8 cellular contexts compared by ENCODE assay signal in the genomic region with DNA sequence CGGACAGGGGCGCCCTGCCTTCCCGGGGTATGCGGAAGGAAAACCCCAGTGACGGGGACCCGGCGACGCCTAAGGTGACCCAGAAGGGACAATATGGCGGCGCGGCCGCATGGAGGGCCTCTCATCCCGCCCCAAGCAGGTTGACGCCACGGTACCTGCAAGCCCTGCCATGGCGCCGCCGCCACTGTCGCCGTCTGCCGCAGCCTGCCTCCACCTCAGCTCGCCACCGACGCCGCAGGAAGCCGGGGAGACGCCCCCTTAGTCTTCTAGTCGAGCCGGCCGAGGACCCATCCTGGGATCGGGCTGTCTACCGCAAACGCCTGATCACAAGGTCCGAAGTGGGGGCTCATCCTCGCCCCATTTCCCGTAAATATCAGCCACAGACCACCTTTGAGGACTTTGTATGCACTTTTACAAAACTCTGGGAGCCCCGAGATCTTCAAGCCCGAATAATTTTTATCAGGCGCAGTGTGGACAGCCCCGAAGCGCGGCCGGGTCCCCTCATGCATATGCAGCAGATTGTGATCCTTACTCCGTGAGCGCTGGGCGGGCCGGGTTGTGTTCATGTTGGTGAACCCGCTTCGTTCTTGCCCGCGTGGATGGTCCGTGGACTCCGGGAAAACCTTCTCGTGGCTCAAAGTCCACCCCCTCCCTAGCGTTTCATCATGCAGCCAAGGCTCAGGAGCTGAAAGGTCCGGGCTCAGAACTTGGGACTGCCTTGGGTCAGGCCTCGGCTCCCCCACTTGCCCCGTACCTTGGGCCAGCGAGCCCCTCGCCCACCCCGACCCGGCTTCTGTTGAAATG. TPM values are rescaled to one million over a fixed set of nuclear protein-coding genes. Genes with fewer than 3 reads are reported as not detected.
DNase-seq lines count a peak whose midpoint lies in the region; ATAC-seq and TF ChIP-seq lines count a peak whose summit lies in the region.

A gene with protein sequence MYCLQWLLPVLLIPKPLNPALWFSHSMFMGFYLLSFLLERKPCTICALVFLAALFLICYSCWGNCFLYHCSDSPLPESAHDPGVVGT (minus strand): TSS at position 239 of the 804 bp plus-strand sequence. CDS start 8,702 bp downstream, outside the sequence.

- TF ChIP-seq CTCF in parathyroid adenoma (IDR thresholded peaks at IDR 0.05) (no peak), thyroid gland (IDR thresholded peaks at IDR 0.05) (no peak)

- H3K27me3 ChIP-seq in parathyroid adenoma (ENCODE audit: control insufficient read depth, insufficient read depth, low read length): no peaks in the 10 kb centered on the region
- no peaks in the 10 kb centered on the region for H3K27me3 ChIP-seq in thyroid gland

- no peaks in the 10 kb centered on the region for H3K36me3 ChIP-seq in parathyroid adenoma (ENCODE audit: control insufficient read depth, insufficient read depth, low read length)
- H3K36me3 ChIP-seq in thyroid gland: no peaks in the 10 kb centered on the region

- H3K9ac ChIP-seq in parathyroid adenoma: peak within 1 kb of the TSS; percentile 77

- peak within 1 kb of the TSS; percentile 81 for H3K4me3 ChIP-seq in GM08714 (ENCODE audit: low read length)
- H3K4me3 ChIP-seq in parathyroid adenoma (ENCODE audit: low read depth, low read length): peak within 1 kb of the TSS; percentile 86
- H3K4me3 ChIP-seq in thyroid gland (replicated peaks in 1 of 3): peak within 1 kb of the TSS; percentile 86 to 91 (median 90)

- H2AFZ ChIP-seq in parathyroid adenoma: peak within 1 kb of the TSS; percentile 94

- ATAC-seq in HG02642 (IDR thresholded peaks at IDR 0.05; ENCODE audit: poor library complexity, unreplicated experiment) (peak; percentile 80), Right ventricle myocardium inferior (peak; percentile 95)

- DNase-seq in NCI-H1417 treated with DMSO at 0.1 percent for 48 hours (lab: John Stamatoyannopoulos, UW): peak; percentile 90
- peak; percentile 94 for DNase-seq in SW480 (ENCODE audit: low spot score)
- DNase-seq in activated naive CD8-positive, alpha-beta T cell treated with anti-CD3 and anti-CD28 coated beads, Interleukin-2, amount 50 U/mL, for 16 hours (ENCODE audit: low read depth, low spot score): peak; percentile 82
- DNase-seq in Right ventricle myocardium inferior (ENCODE audit: missing footprints): peak; percentile 96
- DNase-seq in thyroid gland: peak; percentile 87 to 93

- peak in 1 of 2 donors; percentile 81 for TF ChIP-seq POLR2A in thyroid gland (IDR thresholded peaks at IDR 0.05)

- H3K4me1 ChIP-seq in parathyroid adenoma (peaks cover 18% of the 10 kb centered on the region), thyroid gland (peaks cover 22 to 33% of the 10 kb centered on the region in 2 donors)

- peaks cover 47% of the 10 kb centered on the region for H3K79me2 ChIP-seq in parathyroid adenoma

- H3K4me2 ChIP-seq in parathyroid adenoma (ENCODE audit: low read length): peak within 1 kb of the TSS; percentile 96

- intact Hi-C loops in Right ventricle myocardium inferior (cut with DNase I) (loop anchor here (5.0 kb wide), 2 partner anchors 241 to 581 kb away; a partner anchor contains a TSS), thyroid gland (cut with DNase I) (no loop called here)

- WGBS in thyroid gland, 2 donors: 1% methylated on average over 28 to 46 of the region's 62 CpGs

- no peaks in the 10 kb centered on the region for H3K9me3 ChIP-seq in parathyroid adenoma (ENCODE audit: control insufficient read depth, low read length)
- H3K9me3 ChIP-seq in thyroid gland: no peaks in the 10 kb centered on the region

- peak within 1 kb of the TSS; percentile 92 for H3K27ac ChIP-seq in parathyroid adenoma
- peak within 1 kb of the TSS; percentile 91 to 96 (median 96) for H3K27ac ChIP-seq in thyroid gland

RNA-seq across cellular contexts. Expression of the gene that starts here (rescaled TPM):
- total RNA-seq in Right ventricle myocardium inferior (92.1 TPM), thyroid gland (10 to 100 TPM; 56.6 to 80.3 (median 64.5) TPM)

Comparison
In these comparisons a context has a peak if more than half of its experiments do, and no peak if none do; other contexts are left out.
1. Peak in every context shown above with its lines: DNase-seq, ATAC-seq, H3K4me3 ChIP-seq and H3K27ac ChIP-seq.